ENCODE assay signal across 25 cellular contexts in the genomic region with DNA sequence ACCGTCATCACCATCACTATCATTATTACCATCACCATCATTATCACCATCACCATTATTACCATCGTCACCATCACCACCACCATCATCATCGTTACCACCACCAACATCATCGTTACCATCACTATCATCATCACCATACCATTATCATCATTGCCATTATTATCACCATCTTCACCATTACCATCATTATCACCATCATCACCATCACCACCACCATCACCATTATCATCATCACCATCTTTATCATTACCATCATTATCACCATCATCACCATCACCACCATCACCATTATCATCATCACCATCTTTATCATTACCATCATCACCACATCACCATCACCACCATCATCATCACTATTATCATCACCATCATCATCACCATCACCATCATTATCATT.
"Had no signal": no experiment of that assay in that cellular context is flagged by ENCODE, and none has a peak within 500 bp of the region (broad histone marks: within the 10 kb centered on the region; RNA-seq: fewer than 3 reads in every experiment).

No MANE protein-coding gene starts in this region.

- H3K36me3 ChIP-seq: left lung, lower lobe of right lung, pancreas, prostate gland, sigmoid colon, spleen, suprapubic skin, thoracic aorta, tibial artery, upper lobe of right lung, uterus had no signal

- FAIRE-seq: kidney, pancreas, small intestine had no signal

- H3K4me1 ChIP-seq: left lung, lower lobe of right lung, pancreas, prostate gland, sigmoid colon, spleen, suprapubic skin, tibial artery, upper lobe of right lung, uterus had no signal

- H3K27ac ChIP-seq: left lung, lower lobe of right lung, pancreas, prostate gland, sigmoid colon, spleen, suprapubic skin, thoracic aorta, tibial artery, upper lobe of right lung, uterus had no signal

- DNase-seq: hippocampal formation; kidney; left colon; left lung; lower lobe of right lung; mammary epithelial cell; mesenchymal stem cell; nucleus accumbens; pancreas; retina; right cardiac atrium; sigmoid colon; small intestine; stimulated activated CD4-positive, alpha-beta T cell treated with anti-CD3 and anti-CD28 coated beads, Interleukin-4, amount 100 ng/mL, for 24 hours; stimulated activated naive CD4-positive, alpha-beta T cell; tibial artery; trophoblast cell; upper lobe of right lung; uterus had no signal

- H3K27me3 ChIP-seq: pancreas, sigmoid colon, uterus had no signal

- H3K9me3 ChIP-seq: left lung, lower lobe of right lung, pancreas, prostate gland, sigmoid colon, spleen, suprapubic skin, thoracic aorta, tibial artery, upper lobe of right lung, uterus had no signal

- ATAC-seq: left colon; left lung; lower lobe of right lung; naive thymus-derived CD8-positive, alpha-beta T cell; pancreas; right cardiac atrium; stimulated activated effector memory CD8-positive, alpha-beta T cell treated with anti-CD3 and anti-CD28 coated beads, Interleukin-12 subunit alpha, Interleukin-12 subunit beta, amount 100 ng/mL, for 72 hours; upper lobe of right lung had no signal

- H3K4me3 ChIP-seq: left lung, lower lobe of right lung, pancreas, prostate gland, sigmoid colon, spleen, suprapubic skin, thoracic aorta, tibial artery, upper lobe of right lung, uterus had no signal
